15 cellular contexts compared by ENCODE assay signal in the genomic region with DNA sequence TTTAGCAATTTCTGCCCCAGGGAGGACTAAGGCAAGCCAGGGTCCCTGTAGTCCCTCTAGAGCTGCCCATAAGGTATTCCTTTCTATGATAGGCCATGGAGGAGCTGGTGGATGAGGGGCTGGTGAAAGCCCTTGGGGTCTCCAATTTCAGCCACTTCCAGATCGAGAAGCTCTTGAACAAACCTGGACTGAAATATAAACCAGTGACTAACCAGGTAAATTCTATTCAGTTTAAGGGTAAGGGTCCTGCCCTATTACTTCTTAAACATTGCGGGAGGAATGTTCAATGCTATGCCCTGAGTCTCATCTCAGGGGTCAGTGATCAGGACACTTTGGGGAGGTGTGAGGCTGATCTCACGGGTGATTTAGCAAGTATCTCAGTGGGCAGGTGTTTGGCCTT. TPM values are rescaled to one million over a fixed set of nuclear protein-coding genes. Genes with fewer than 3 reads are reported as not detected.
"Had no signal": no experiment of that assay in that cellular context is flagged by ENCODE, and none has a peak within 500 bp of the region (broad histone marks: within the 10 kb centered on the region; RNA-seq: fewer than 3 reads in every experiment).

No MANE protein-coding gene starts in this region.

RNA-seq across cellular contexts. Expression of a gene that starts 9.2 kb away (rescaled TPM):
- total RNA-seq: activated naive CD4-positive, alpha-beta T cell treated with anti-CD3 and anti-CD28 coated beads for 36 hours; activated naive CD4-positive, alpha-beta T cell treated with anti-CD3 and anti-CD28 coated beads, Interleukin-2, amount 50 U/mL, for 72 hours; activated naive CD8-positive, alpha-beta T cell treated with anti-CD3 and anti-CD28 coated beads for 36 hours; activated naive CD8-positive, alpha-beta T cell treated with anti-CD3 and anti-CD28 coated beads, Interleukin-2, amount 10 ng/mL, durations not matched to agents 7 days and 5 days; activated T-cell treated with anti-CD3 and anti-CD28 coated beads, Interleukin-2, amount 50 U/mL, for 72 hours; activated T-helper 1 cell treated with anti-CD3 and anti-CD28 coated beads, Interleukin-12 subunit alpha, Interleukin-12 subunit beta, Interleukin-2, Interleukin-4 antibody, amounts not matched to agents 30 ng/mL and 10 ng/mL and 1 ng/mL, durations not matched to agents 14 hours and 24 hours and 36 hours; activated T-helper 17 cell treated with anti-CD3 and anti-CD28 coated beads, Interleukin-2, amount 50 U/mL, for 72 hours; activated T-helper 2 cell treated with anti-CD3 and anti-CD28 coated beads, Interferon-gamma antibody, Interleukin-2, Interleukin-4, amounts not matched to agents 10 μg/mL and 5 μg/mL and 100 μg/mL, durations not matched to agents 14 hours and 24 hours and 36 hours; ascending aorta; cardiac septum; chondrocyte had no signal

RNA-seq across cellular contexts. Expression of a gene that starts 12.4 kb away (rescaled TPM):
- total RNA-seq: activated naive CD4-positive, alpha-beta T cell treated with anti-CD3 and anti-CD28 coated beads for 36 hours; activated naive CD4-positive, alpha-beta T cell treated with anti-CD3 and anti-CD28 coated beads, Interleukin-2, amount 50 U/mL, for 72 hours; activated naive CD8-positive, alpha-beta T cell treated with anti-CD3 and anti-CD28 coated beads for 36 hours; activated naive CD8-positive, alpha-beta T cell treated with anti-CD3 and anti-CD28 coated beads, Interleukin-2, amount 10 ng/mL, durations not matched to agents 7 days and 5 days; activated T-cell treated with anti-CD3 and anti-CD28 coated beads, Interleukin-2, amount 50 U/mL, for 4 hours; activated T-cell treated with anti-CD3 and anti-CD28 coated beads, Interleukin-2, amount 50 U/mL, for 72 hours; activated T-helper 1 cell treated with anti-CD3 and anti-CD28 coated beads, Interleukin-12 subunit alpha, Interleukin-12 subunit beta, Interleukin-2, Interleukin-4 antibody, amounts not matched to agents 30 ng/mL and 10 ng/mL and 1 ng/mL, durations not matched to agents 14 hours and 24 hours and 36 hours; activated T-helper 17 cell treated with anti-CD3 and anti-CD28 coated beads, Interleukin-2, amount 50 U/mL, for 72 hours; activated T-helper 2 cell treated with anti-CD3 and anti-CD28 coated beads, Interferon-gamma antibody, Interleukin-2, Interleukin-4, amounts not matched to agents 10 μg/mL and 5 μg/mL and 100 μg/mL, durations not matched to agents 14 hours and 24 hours and 36 hours; ascending aorta; astrocyte; cardiac septum; cerebellum; chondrocyte had no signal
- polyA plus RNA-seq: aorta had no signal
